In genomic region chr9:114612272-114612923, GRCh38 we compare ENCODE assay signal across 8 cellular contexts. TPM values are rescaled to one million over a fixed set of nuclear protein-coding genes. Genes with fewer than 3 reads are reported as not detected.
DNase-seq lines count a peak whose midpoint lies in the region; ATAC-seq and TF ChIP-seq lines count a peak whose summit lies in the region.

No MANE protein-coding gene starts in this region.

- peaks cover 8% of the 10 kb centered on the region; the same call in 1 of the 2 replicates for H3K36me3 ChIP-seq in SK-N-MC (ENCODE audit: insufficient read depth, low read length)
- no peaks in the 10 kb centered on the region for H3K36me3 ChIP-seq in psoas muscle (ENCODE audit: insufficient read depth in 1 of 2, low read depth in 1 of 2)

- H3K4me1 ChIP-seq in psoas muscle: peaks cover 8% of the 10 kb centered on the region

- H3K9me3 ChIP-seq in SK-N-MC (ENCODE audit: low read depth, low read length) (no peaks in the 10 kb centered on the region), psoas muscle (no peaks in the 10 kb centered on the region)

- TF ChIP-seq CTCF in GM12865 (IDR thresholded peaks at IDR 0.05; ENCODE audit: insufficient read depth, low read depth, low read length, missing control alignments) (no peak), fibroblast of pulmonary artery (IDR thresholded peaks at IDR 0.05; ENCODE audit: low read length, missing control alignments) (no peak), psoas muscle (IDR thresholded peaks at IDR 0.05) (no peak)

- H3K27ac ChIP-seq in SK-N-MC (peak overlapping the region; percentile 86), psoas muscle (peak overlapping the region; percentile 80)

- H3K9ac ChIP-seq in SK-N-MC (ENCODE audit: insufficient read length): peak overlapping the region; percentile 90

- no peak for ATAC-seq in psoas muscle
- ATAC-seq in HG02973 (IDR thresholded peaks at IDR 0.05; ENCODE audit: unreplicated experiment): no peak

- 41 to 62% (median 42%) methylated on average over 4 of the region's 4 CpGs for WGBS in psoas muscle, 3 donors

- peak overlapping the region; percentile 95 for H3K4me3 ChIP-seq in GM12865 (ENCODE audit: low read depth, low read length)
- peak overlapping the region; percentile 93 for H3K4me3 ChIP-seq in SK-N-MC
- peak overlapping the region; percentile 65 for H3K4me3 ChIP-seq in fibroblast of pulmonary artery (replicated peaks; ENCODE audit: low read depth, low read length)
- peak overlapping the region; percentile 72 for H3K4me3 ChIP-seq in psoas muscle

- H3K27me3 ChIP-seq in psoas muscle (ENCODE audit: insufficient read depth in 3 of 3, low read length in 2 of 3): no peaks in the 10 kb centered on the region

- intact Hi-C loops in psoas muscle (cut with DNase I): no loop called here

- DNase-seq in GM12865 (ENCODE audit: low read depth): no peak
- DNase-seq in SK-N-MC (ENCODE audit: low read depth, low spot score): no peak
- no peak for DNase-seq in fibroblast of pulmonary artery (ENCODE audit: low read depth)
- DNase-seq in psoas muscle: peak in 1 of 2 donors; percentile 50
- no peak for DNase-seq in LoVo (ENCODE audit: low spot score)
- no peak for DNase-seq in GOT3 (lab: John Stamatoyannopoulos, UW)
- no peak for DNase-seq in stimulated activated CD4-positive, alpha-beta T cell treated with anti-CD3 and anti-CD28 coated beads, Interleukin-15, amount 100 ng/mL, for 24 hours

RNA-seq across cellular contexts. Expression of gene TMEM268, which starts 1.3 kb away (rescaled TPM):
- total RNA-seq in psoas muscle: 10 to 100 TPM in 1 of 4 donors, 1 to 10 TPM in 3; 6.5 to 12.4 (median 8.9) TPM
- 1 to 10 TPM; 2.4 to 9.0 (median 4.8) TPM for polyA plus RNA-seq in psoas muscle

RNA-seq across cellular contexts. Expression of gene ATP6V1G1, which starts 24.8 kb away (rescaled TPM):
- total RNA-seq in psoas muscle: 10 to 100 TPM; 60.9 to 98.8 (median 81.8) TPM
- 100 to 1,000 TPM; 101 to 132 (median 102) TPM for polyA plus RNA-seq in psoas muscle

RNA-seq across cellular contexts. Expression of gene TEX53, which starts 45.2 kb away (rescaled TPM):
- not detected for total RNA-seq in psoas muscle
- not detected for polyA plus RNA-seq in psoas muscle
